11 cellular contexts compared by ENCODE assay signal in the genomic region with DNA sequence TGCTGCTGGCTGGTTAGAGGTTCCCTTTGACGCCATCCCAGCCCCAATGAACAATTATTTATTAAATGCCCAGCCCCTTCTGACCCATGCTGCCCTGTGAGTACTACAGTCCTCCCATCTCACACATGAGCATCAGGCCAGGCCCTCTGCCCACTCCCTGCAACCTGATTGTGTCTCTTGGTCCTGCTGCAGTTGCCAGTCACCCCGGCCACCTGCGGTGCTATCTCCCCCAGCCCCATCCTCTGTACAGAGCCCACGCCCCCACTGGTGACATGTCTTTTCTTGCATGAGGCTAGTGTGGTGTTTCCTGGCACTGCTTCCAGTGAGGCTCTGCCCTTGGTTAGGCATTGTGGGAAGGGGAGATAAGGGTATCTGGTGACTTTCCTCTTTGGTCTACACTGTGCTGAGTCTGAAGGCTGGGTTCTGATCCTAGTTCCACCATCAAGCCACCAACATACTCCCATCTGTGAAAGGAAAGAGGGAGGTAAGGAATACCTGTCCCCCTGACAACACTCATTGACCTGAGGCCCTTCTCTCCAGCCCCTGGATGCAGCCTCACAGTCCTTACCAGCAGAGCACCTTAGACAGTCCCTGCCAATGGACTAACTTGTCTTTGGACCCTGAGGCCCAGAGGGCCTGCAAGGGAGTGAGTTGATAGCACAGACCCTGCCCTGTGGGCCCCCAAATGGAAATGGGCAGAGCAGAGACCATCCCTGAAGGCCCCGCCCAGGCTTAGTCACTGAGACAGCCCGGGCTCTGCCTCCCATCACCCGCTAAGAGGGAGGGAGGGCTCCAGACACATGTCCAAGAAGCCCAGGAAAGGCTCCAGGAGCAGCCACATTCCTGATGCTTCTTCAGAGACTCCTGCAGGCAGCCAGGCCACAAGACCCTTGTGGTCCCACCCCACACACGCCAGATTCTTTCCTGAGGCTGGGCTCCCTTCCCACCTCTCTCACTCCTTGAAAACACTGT. TPM values are rescaled to one million over a fixed set of nuclear protein-coding genes. Genes with fewer than 3 reads are reported as not detected.
DNase-seq lines count a peak whose midpoint lies in the region; ATAC-seq and TF ChIP-seq lines count a peak whose summit lies in the region.
"Had no signal": no experiment of that assay in that cellular context is flagged by ENCODE, and none has a peak within 500 bp of the region (broad histone marks: within the 10 kb centered on the region; RNA-seq: fewer than 3 reads in every experiment).

No MANE protein-coding gene starts in this region.

- H3K27me3 ChIP-seq in RWPE2 (ENCODE audit: insufficient read depth, poor library complexity, severe bottlenecking) (no peaks in the 10 kb centered on the region), osteoblast (ENCODE audit: insufficient read depth, low read length) (peaks cover 6% of the 10 kb centered on the region)

- no peaks in the 10 kb centered on the region for H3K36me3 ChIP-seq in RWPE2 (ENCODE audit: low read depth)
- no peaks in the 10 kb centered on the region for H3K36me3 ChIP-seq in osteoblast (ENCODE audit: insufficient read depth, low read length)

- ATAC-seq in RWPE2 (ENCODE audit: low read depth) (peak; percentile 73), HG03442 (IDR thresholded peaks at IDR 0.05; ENCODE audit: unreplicated experiment) (no peak), HG02798 (IDR thresholded peaks at IDR 0.05; ENCODE audit: poor library complexity, unreplicated experiment) (no peak)

- H4K20me1 ChIP-seq in osteoblast (ENCODE audit: insufficient read depth, low read length), result no peaks in the 10 kb centered on the region

- H3K4me1 ChIP-seq in RWPE2 (ENCODE audit: insufficient read depth, poor library complexity, severe bottlenecking), result peaks cover 13% of the 10 kb centered on the region
- H3K4me1 ChIP-seq in osteoblast (ENCODE audit: insufficient read depth, low read length), result no peaks in the 10 kb centered on the region

- H3K9me3 ChIP-seq in RWPE2 (ENCODE audit: severe bottlenecking) (no peaks in the 10 kb centered on the region), osteoblast (ENCODE audit: low read depth, low read length) (no peaks in the 10 kb centered on the region)

- TF ChIP-seq CTCF in RWPE2 (IDR thresholded peaks at IDR 0.05; ENCODE audit: poor library complexity, severe bottlenecking) (no peak), fibroblast of the aortic adventitia (IDR thresholded peaks at IDR 0.05; ENCODE audit: insufficient read depth, low read length) (no peak), osteoblast (IDR thresholded peaks at IDR 0.05; ENCODE audit: extremely low read depth, low read depth, low read length) (no peak)

- no peaks in the 10 kb centered on the region for H3K79me2 ChIP-seq in osteoblast (ENCODE audit: insufficient read depth, low read length)

- H2AFZ ChIP-seq in osteoblast (ENCODE audit: low read length), result no peak overlapping the region

- peak; percentile 75 for DNase-seq in ELF-1 (ENCODE audit: low read depth, low spot score)
- no peak for DNase-seq in RWPE2 (ENCODE audit: low spot score)
- peak; percentile 60 for DNase-seq in fibroblast of the aortic adventitia (ENCODE audit: low read depth)
- DNase-seq in osteoblast (ENCODE audit: insufficient read length, low spot score, missing footprints), result peak; percentile 81
- no peak for DNase-seq in KG1 (lab: John Stamatoyannopoulos, UW)
- DNase-seq in NCI-H1694 (lab: John Stamatoyannopoulos, UW), result no peak
- DNase-seq: effector memory CD4-positive, alpha-beta T cell; NCI-H1105 had no signal

- H3K27ac ChIP-seq in RWPE2 (ENCODE audit: poor library complexity, severe bottlenecking) (no peak overlapping the region), osteoblast (ENCODE audit: low read depth, low read length) (no peak overlapping the region)

- no peak overlapping the region for H3K4me2 ChIP-seq in osteoblast (ENCODE audit: insufficient read depth, low read length)

- no peak overlapping the region for H3K4me3 ChIP-seq in RWPE2 (ENCODE audit: severe bottlenecking)
- no peak overlapping the region for H3K4me3 ChIP-seq in fibroblast of the aortic adventitia (ENCODE audit: low read depth, low read length)
- no peak overlapping the region for H3K4me3 ChIP-seq in osteoblast (ENCODE audit: insufficient read depth, low read length)

RNA-seq across cellular contexts. Expression of a gene that starts 11.3 kb away (rescaled TPM):
- total RNA-seq in fibroblast of the aortic adventitia (ENCODE audit: low replicate concordance) (0.18 and 0.33 TPM in 2 replicates), osteoblast (under 0.01 TPM in 1 of 2 replicates, not detected in the other)

RNA-seq across cellular contexts. Expression of a gene that starts 21.0 kb away (rescaled TPM):
- total RNA-seq in fibroblast of the aortic adventitia (ENCODE audit: low replicate concordance) (not detected in 2 replicates), osteoblast (not detected in 2 replicates)
- total RNA-seq: liver had no signal

RNA-seq across cellular contexts. Expression of a gene that starts 25.0 kb away (rescaled TPM):
- total RNA-seq in fibroblast of the aortic adventitia (ENCODE audit: low replicate concordance) (not detected in 2 replicates), osteoblast (not detected in 2 replicates)

Comparison
In these comparisons a context has a peak if more than half of its experiments do, and no peak if none do; other contexts are left out.
1. DNase-seq: peak in ELF-1 (single experiment), fibroblast of the aortic adventitia (single experiment) and osteoblast (single experiment); none in RWPE2 (single experiment), KG1 (single experiment) and NCI-H1694 (single experiment).